18 cellular contexts compared by ENCODE assay signal in genomic region chr1:185837711-185838110, GRCh38.
A peak's percentile ranks its signal among the peaks of the same experiment; 100 is the strongest.
DNase-seq lines count a peak whose midpoint lies in the region; ATAC-seq, FAIRE-seq and TF ChIP-seq lines count a peak whose summit lies in the region.
"Had no signal": no experiment of that assay in that cellular context is flagged by ENCODE, and none has a peak within 500 bp of the region (broad histone marks: within the 10 kb centered on the region; RNA-seq: fewer than 3 reads in every experiment).

No MANE protein-coding gene starts in this region.

- no peaks in the 10 kb centered on the region for H3K27me3 ChIP-seq in endothelial cell of umbilical vein (ENCODE audit: control insufficient read depth in 2 of 2, insufficient read depth in 2 of 2, low read length in 2 of 2)
- H3K27me3 ChIP-seq in mesenchymal stem cell (ENCODE audit: control insufficient read depth in 1 of 2, insufficient read depth in 1 of 2, low read length in 2 of 2) = no peaks in the 10 kb centered on the region

- dilution Hi-C loops in endothelial cell of umbilical vein (cut with MboI; ENCODE audit: extremely low pct_ligation_motif_present, low sequenced_read_pairs) = no loop called here

- peak overlapping the region in 1 of 2 experiments; percentile 44 for H2BK12ac ChIP-seq in mesenchymal stem cell (ENCODE audit: low read length in 2 of 2)

- no peak for FAIRE-seq in endothelial cell of umbilical vein (lab: Jason Lieb, UNC)
- FAIRE-seq: A549 had no signal

- WGBS in mesenchymal stem cell = 80% methylated on average over 1 of the region's 1 CpG

- no peak overlapping the region for H4K8ac ChIP-seq in mesenchymal stem cell (ENCODE audit: low read length)

- DNase-seq in EH (ENCODE audit: low read depth) (peak; percentile 42), NCI-H526 treated with DMSO at 0.1 percent for 48 hours (lab: John Stamatoyannopoulos, UW) (peak; percentile 100), endothelial cell of umbilical vein (ENCODE audit: low read depth, low spot score) (no peak), mesenchymal stem cell (no peak), iPS-NIHi7 (ENCODE audit: extremely low spot score) (no peak)
- no peak for DNase-seq in activated CD4-positive, CD25-positive, alpha-beta regulatory T cell (lab: John Stamatoyannopoulos, UW)
- DNase-seq: C1 segment of cervical spinal cord, DMS79, NCI-H1092, NCI-H1436 treated with DMSO at 0.1 percent for 48 hours, NCI-H2029, NCI-H345, NCI-H524 treated with DMSO at 0.1 percent for 48 hours had no signal

- POLR2A ChIA-PET in endothelial cell of umbilical vein (lab: Charles Lee) = no interaction called here

- H3K36me3 ChIP-seq in endothelial cell of umbilical vein (ENCODE audit: control insufficient read depth in 2 of 2, extremely low read depth in 1 of 2, insufficient read depth in 2 of 2, low read length in 2 of 2) (no peaks in the 10 kb centered on the region), mesenchymal stem cell (ENCODE audit: control insufficient read depth in 1 of 2, insufficient read depth in 2 of 2, low read depth in 1 of 2, low read length in 2 of 2) (peaks cover 0 to 3% of the 10 kb centered on the region in 2 experiments)
- H3K36me3 ChIP-seq: HAP-1 had no signal

- H3K4me1 ChIP-seq in endothelial cell of umbilical vein (ENCODE audit: control insufficient read depth, extremely low read depth, insufficient read depth, low read length) = peaks cover 6% of the 10 kb centered on the region
- H3K4me1 ChIP-seq in mesenchymal stem cell (ENCODE audit: control insufficient read depth, insufficient read depth, low read depth, low read length) = no peaks in the 10 kb centered on the region
- H3K4me1 ChIP-seq: A549 had no signal

- no peaks in the 10 kb centered on the region for H3K79me2 ChIP-seq in endothelial cell of umbilical vein (ENCODE audit: control insufficient read depth, insufficient read depth, low read length)

- no peak overlapping the region for H2BK15ac ChIP-seq in mesenchymal stem cell (ENCODE audit: low read depth, poor library complexity, severe bottlenecking)

- no peak overlapping the region for H3K9ac ChIP-seq in endothelial cell of umbilical vein (replicated peaks; ENCODE audit: extremely low read depth, insufficient read depth, low read length)
- no peak overlapping the region for H3K9ac ChIP-seq in mesenchymal stem cell (ENCODE audit: low read length)

- no peak for TF ChIP-seq POLR2A in endothelial cell of umbilical vein (IDR thresholded peaks at IDR 0.05; ENCODE audit: low read depth, low read length)

- no peak overlapping the region for H3K23ac ChIP-seq in mesenchymal stem cell (ENCODE audit: low read length in 2 of 2)

- H2AK5ac ChIP-seq in mesenchymal stem cell (ENCODE audit: low read length, severe bottlenecking) = no peak overlapping the region

- H2BK5ac ChIP-seq in mesenchymal stem cell (ENCODE audit: low read depth, low read length, poor library complexity, severe bottlenecking) = peak overlapping the region; percentile 66

- no peak overlapping the region for H4K91ac ChIP-seq in mesenchymal stem cell (ENCODE audit: low read length)

- H3K27ac ChIP-seq in endothelial cell of umbilical vein (ENCODE audit: insufficient read depth, low read depth, low read length) (no peak overlapping the region), mesenchymal stem cell (ENCODE audit: low read length, poor library complexity, severe bottlenecking) (no peak overlapping the region)
- H3K27ac ChIP-seq: A549, HL-60 had no signal

- CTCF ChIA-PET in endothelial cell of umbilical vein (lab: Charles Lee) = no interaction called here

- no peaks in the 10 kb centered on the region for H4K20me1 ChIP-seq in endothelial cell of umbilical vein (replicated peaks; ENCODE audit: control insufficient read depth, extremely low read depth, insufficient read depth, low read length)

- H3K9me1 ChIP-seq in endothelial cell of umbilical vein (replicated peaks; ENCODE audit: control insufficient read depth, extremely low read depth, insufficient read depth, low read length) = no peaks in the 10 kb centered on the region

- H2AFZ ChIP-seq in endothelial cell of umbilical vein (ENCODE audit: low read depth, low read length) = peak overlapping the region; percentile 48
- no peak overlapping the region for H2AFZ ChIP-seq in mesenchymal stem cell (ENCODE audit: low read depth, low read length)

- intact Hi-C loops in endothelial cell of umbilical vein (cut with micrococcal nuclease) = no loop called here

- H2BK120ac ChIP-seq in mesenchymal stem cell (ENCODE audit: low read depth, low read length) = no peak overlapping the region

- no peak overlapping the region for H3K4ac ChIP-seq in mesenchymal stem cell (ENCODE audit: low read depth in 1 of 2, low read length in 2 of 2)

- TF ChIP-seq CTCF in endothelial cell of umbilical vein (IDR thresholded peaks at IDR 0.05; ENCODE audit: extremely low read depth in 1 of 2, insufficient read depth in 1 of 2, low read depth in 1 of 2, low read length in 2 of 2) = no peak

- H3K4me3 ChIP-seq in endothelial cell of umbilical vein (replicated peaks in 1 of 3; ENCODE audit: insufficient read depth in 1 of 3, low read depth in 1 of 3, low read length in 3 of 3) (no peak overlapping the region), mesenchymal stem cell (ENCODE audit: insufficient read depth in 1 of 2, low read depth in 1 of 2, low read length in 2 of 2) (no peak overlapping the region)
- H3K4me3 ChIP-seq: A549, HAP-1 had no signal

- H3K4me2 ChIP-seq in endothelial cell of umbilical vein (ENCODE audit: insufficient read depth, low read length) (peak overlapping the region; percentile 42), mesenchymal stem cell (ENCODE audit: low read length, poor library complexity, severe bottlenecking) (no peak overlapping the region)
- H3K4me2 ChIP-seq: A549 had no signal

- peak overlapping the region in 1 of 2 experiments; percentile 31 for H3K14ac ChIP-seq in mesenchymal stem cell (ENCODE audit: low read length in 2 of 2)

- ATAC-seq in GM18870 (IDR thresholded peaks at IDR 0.05; ENCODE audit: unreplicated experiment) = no peak
- ATAC-seq: A549, Right ventricle myocardium inferior had no signal

- peak overlapping the region; percentile 50 to 82 for H3K18ac ChIP-seq in mesenchymal stem cell (ENCODE audit: low read depth in 1 of 2, low read length in 2 of 2)

- peaks cover 11% of the 10 kb centered on the region for H3K79me1 ChIP-seq in mesenchymal stem cell (replicated peaks; ENCODE audit: low read length, poor library complexity, severe bottlenecking)

- no TSS peak for BruUV-seq in endothelial cell of umbilical vein (replicated peaks; lab: Mats Ljungman, UMichigan)

- H3K9me3 ChIP-seq in endothelial cell of umbilical vein (replicated peaks; ENCODE audit: control insufficient read depth, insufficient read depth, low read length) (no peaks in the 10 kb centered on the region), mesenchymal stem cell (ENCODE audit: control insufficient read depth, low read length) (no peaks in the 10 kb centered on the region)
- H3K9me3 ChIP-seq: A549, HAP-1 had no signal

TF ChIP-seq in endothelial cell of umbilical vein, 7 proteins besides CTCF, POLR2A, EP300 and RAD21:
- TF ChIP-seq FOS (IDR thresholded peaks at IDR 0.05; ENCODE audit: borderline replicate concordance, insufficient read depth, low read length) (no peak), MAX (IDR thresholded peaks at IDR 0.05; ENCODE audit: insufficient read depth, insufficient read length) (no peak), JUN (IDR thresholded peaks at IDR 0.05; ENCODE audit: borderline replicate concordance, insufficient read depth, insufficient read length, low read depth) (no peak), MYC (IDR thresholded peaks at IDR 0.05; ENCODE audit: low read depth, low read length) (no peak), GATA2 (IDR thresholded peaks at IDR 0.05; ENCODE audit: insufficient read depth, insufficient read length, low read depth, low read length) (no peak), POLR2AphosphoS5 (IDR thresholded peaks at IDR 0.05; ENCODE audit: insufficient read depth, low read depth, low read length) (no peak), EZH2 (IDR thresholded peaks at IDR 0.05; ENCODE audit: borderline replicate concordance, low read depth, low read length, severe bottlenecking) (no peak)

Comparison
In these comparisons a context has a peak if more than half of its experiments do, and no peak if none do; other contexts are left out.
1. DNase-seq: peak in EH (single experiment) and NCI-H526 treated with DMSO at 0.1 percent for 48 hours (single experiment); none in endothelial cell of umbilical vein (single experiment), mesenchymal stem cell (single experiment), activated CD4-positive, CD25-positive, alpha-beta regulatory T cell (0 of 4) and iPS-NIHi7 (single experiment).